27 cellular contexts compared by ENCODE assay signal in the genomic region with DNA sequence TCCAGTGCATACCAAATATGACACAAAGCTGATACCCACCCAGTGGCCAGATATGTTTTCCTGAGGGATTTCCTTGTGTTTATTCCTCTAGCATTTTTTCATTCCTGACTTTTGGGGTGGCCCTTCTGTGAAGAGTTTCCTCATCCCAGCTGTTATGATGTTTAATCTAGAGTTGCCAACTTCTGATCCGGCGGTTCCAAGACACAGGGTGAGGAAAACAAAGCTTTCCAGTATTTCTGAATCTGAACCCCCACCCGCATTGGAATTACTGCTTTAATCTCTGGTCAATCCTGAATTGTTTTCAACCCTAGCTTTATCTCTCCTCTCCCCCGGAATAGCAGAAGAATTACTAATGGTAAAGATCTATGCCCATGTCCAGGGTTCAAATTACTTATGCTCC. TPM values are rescaled to one million over a fixed set of nuclear protein-coding genes. Genes with fewer than 3 reads are reported as not detected.
A peak's percentile ranks its signal among the peaks of the same experiment; 100 is the strongest.
DNase-seq lines count a peak whose midpoint lies in the region; ATAC-seq and TF ChIP-seq lines count a peak whose summit lies in the region.
"Had no signal": no experiment of that assay in that cellular context is flagged by ENCODE, and none has a peak within 500 bp of the region (broad histone marks: within the 10 kb centered on the region; RNA-seq: fewer than 3 reads in every experiment).

No MANE protein-coding gene starts in this region.

- WGBS in transverse colon (ENCODE audit: low coverage in 1 of 2), 2 donors, result 60 to 63% methylated on average over 4 of the region's 4 CpGs

- TF ChIP-seq EP300 in transverse colon (IDR thresholded peaks at IDR 0.05; ENCODE audit: low read depth), result no peak

- in situ Hi-C loops in transverse colon (cut with MboI; ENCODE audit: low pct_ligation_motif_present in 1 of 4, low pct_unique_long_range_greater_than_20kb in 1 of 4, low sequenced_read_pairs in 3 of 4), result no loop called here

- ATAC-seq in HG02623 (IDR thresholded peaks at IDR 0.05; ENCODE audit: unreplicated experiment), result no peak
- ATAC-seq: activated T-cell treated with anti-CD3 and anti-CD28 coated beads, Interleukin-2, amount 50 U/mL, for 72 hours; GM12878; HepG2; natural killer cell treated with Interleukin-12 subunit alpha and Interleukin-12 subunit beta and Interleukin-15 and Interleukin-18, amount 100 ng/mL, for 72 hours; pancreas; PC-3; upper lobe of right lung; WTC11 had no signal

- H3K27me3 ChIP-seq in transverse colon, result no peaks in the 10 kb centered on the region
- H3K27me3 ChIP-seq: colonic mucosa, pancreas, upper lobe of right lung had no signal

- no peak for TF ChIP-seq POLR2A in transverse colon (IDR thresholded peaks at IDR 0.05)

- peak overlapping the region in 3 of 4 donors; percentile 4 to 41 (median 29) for H3K27ac ChIP-seq in transverse colon
- H3K27ac ChIP-seq: colonic mucosa, pancreas, upper lobe of right lung had no signal

- DNase-seq in LHCN-M2 (ENCODE audit: low read depth), result peak; percentile 17
- peak; percentile 80 for DNase-seq in fibroblast of gingiva (ENCODE audit: low read depth)
- peak; percentile 38 for DNase-seq in mucosa of gallbladder (ENCODE audit: low spot score)
- DNase-seq in transverse colon, result no peak
- DNase-seq in DMS 273 treated with DMSO at 0.1 percent for 48 hours (lab: John Stamatoyannopoulos, UW), result no peak
- DNase-seq in activated CD4-positive, alpha-beta T cell treated with anti-CD3 and anti-CD28 coated beads for 1 hour, result no peak
- DNase-seq: activated CD4-positive, alpha-beta T cell treated with anti-CD3 and anti-CD28 coated beads, Interleukin-2, amount 50 U/mL, for 1 hour; activated naive CD4-positive, alpha-beta T cell treated with Interleukin-2 at 50 U/mL for 16 hours; activated T-cell treated with anti-CD3 and anti-CD28 coated beads, Interleukin-2, amount 50 U/mL, for 72 hours; amygdala; Calu3; colonic mucosa; effector CD8-positive, alpha-beta T cell; islet precursor cell; NCI-H2171; NCI-H510A treated with DMSO at 0.1 percent for 48 hours; pancreas; PC-3; stimulated activated CD4-positive, alpha-beta T cell treated with anti-CD3 and anti-CD28 coated beads, Interleukin-12 subunit alpha, Interleukin-12 subunit beta, amount 100 ng/mL, for 4 hours; stimulated activated CD4-positive, alpha-beta T cell treated with anti-CD3 and anti-CD28 coated beads, Interleukin-4, amount 100 ng/mL, for 1 hour; T-helper 9 cell; upper lobe of right lung had no signal

- no peak for TF ChIP-seq CTCF in transverse colon (IDR thresholded peaks at IDR 0.05)

- H3K36me3 ChIP-seq in transverse colon, result no peaks in the 10 kb centered on the region
- H3K36me3 ChIP-seq: colonic mucosa, pancreas, upper lobe of right lung had no signal

- H3K4me3 ChIP-seq in transverse colon, result no peak overlapping the region
- H3K4me3 ChIP-seq: colonic mucosa, GM12878, pancreas, upper lobe of right lung had no signal

- H3K4me1 ChIP-seq in transverse colon, result no peaks in the 10 kb centered on the region
- H3K4me1 ChIP-seq: colonic mucosa, pancreas, upper lobe of right lung had no signal

- H3K9me3 ChIP-seq in transverse colon, result no peaks in the 10 kb centered on the region
- H3K9me3 ChIP-seq: colonic mucosa, pancreas, upper lobe of right lung had no signal

- intact Hi-C loops in transverse colon (cut with DNase I; ENCODE audit: low total_unique reads), result no loop called here

RNA-seq across cellular contexts. Expression of a gene that starts 39.2 kb away (rescaled TPM):
- total RNA-seq in LHCN-M2 (2014; rRNA removed) (30.9 and 31.5 TPM in 2 replicates), mucosa of gallbladder (15.9 TPM), transverse colon (10 to 100 TPM in 2 of 4 donors, 1 to 10 TPM in 2; 2.2 to 14.9 (median 9.1) TPM)
- polyA plus RNA-seq in LHCN-M2 (2012), result 5.9 TPM

Comparison
In these comparisons a context has a peak if more than half of its experiments do, and no peak if none do; other contexts are left out.
1. DNase-seq: peak in LHCN-M2 (single experiment), fibroblast of gingiva (single experiment) and mucosa of gallbladder (single experiment); none in transverse colon (single experiment), DMS 273 treated with DMSO at 0.1 percent for 48 hours (single experiment) and activated CD4-positive, alpha-beta T cell treated with anti-CD3 and anti-CD28 coated beads for 1 hour (single experiment).